In the genomic region with DNA sequence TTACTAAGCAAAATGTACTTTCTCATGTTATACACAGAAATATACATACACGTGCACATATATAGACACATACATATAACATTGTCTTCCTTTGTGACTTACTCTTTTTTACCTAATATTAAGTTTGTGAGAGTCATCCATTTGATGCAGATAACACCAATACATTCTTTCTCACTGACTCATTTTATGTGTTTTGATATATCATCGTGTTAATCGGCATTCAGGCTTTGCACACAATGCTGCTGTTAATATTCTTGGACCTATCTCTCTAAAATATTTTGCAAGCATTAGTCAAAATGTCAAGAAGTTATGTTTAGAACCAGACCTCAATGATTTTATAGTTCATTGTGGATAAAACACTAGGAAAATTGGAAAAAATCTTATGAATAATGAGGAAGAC, we compare ENCODE assay signal across 17 cellular contexts.
DNase-seq lines count a peak whose midpoint lies in the region; ATAC-seq, FAIRE-seq and TF ChIP-seq lines count a peak whose summit lies in the region.
"Had no signal": no experiment of that assay in that cellular context is flagged by ENCODE, and none has a peak within 500 bp of the region (broad histone marks: within the 10 kb centered on the region; RNA-seq: fewer than 3 reads in every experiment).

No MANE protein-coding gene starts in this region.

- peaks cover 5% of the 10 kb centered on the region for H3K9me3 Mint-ChIP-seq in astrocyte (ENCODE audit: unreplicated experiment)
- H3K9me3 Mint-ChIP-seq: CD8-positive, alpha-beta T cell had no signal

- H3K27ac Mint-ChIP-seq in astrocyte (ENCODE audit: unreplicated experiment), result no peak overlapping the region
- H3K27ac Mint-ChIP-seq: B cell; CD8-positive, alpha-beta T cell had no signal

- DNase-seq in AG09309 (ENCODE audit: low read depth), result peak; percentile 10
- DNase-seq in HS-27A (ENCODE audit: low read depth), result peak; percentile 14
- DNase-seq in astrocyte (ENCODE audit: low read depth), result peak; percentile 79
- DNase-seq in fibroblast of the aortic adventitia (ENCODE audit: low read depth), result peak; percentile 61
- no peak for DNase-seq in heart left ventricle
- DNase-seq in HCEC 1CT, result no peak
- no peak for DNase-seq in ascending aorta (ENCODE audit: low spot score in 2 of 2)
- no peak for DNase-seq in NCI-H524 treated with DMSO at 0.1 percent for 48 hours (lab: John Stamatoyannopoulos, UW)
- DNase-seq: Calu3; CD8-positive, alpha-beta T cell; DMS79 treated with DMSO at 0.1 percent for 48 hours; GOT3; H7 had no signal

- H3K27me3 ChIP-seq in astrocyte (ENCODE audit: insufficient read depth, low read length) (no peaks in the 10 kb centered on the region), heart left ventricle (no peaks in the 10 kb centered on the region), ascending aorta (no peaks in the 10 kb centered on the region)
- H3K27me3 ChIP-seq: BLaER1 treated with 17β-estradiol and CSF1 and Interleukin-3, amounts not matched to agents 10 nM and 100 nM had no signal

- no peak for ATAC-seq in heart left ventricle
- ATAC-seq: A549; CD8-positive, alpha-beta T cell; GM12878 had no signal

- H4K20me1 ChIP-seq in astrocyte (ENCODE audit: insufficient read depth, low read length), result no peaks in the 10 kb centered on the region
- H4K20me1 ChIP-seq: BLaER1 treated with 17β-estradiol and CSF1 and Interleukin-3, amounts not matched to agents 10 nM and 100 nM had no signal

- no peak for TF ChIP-seq POLR2A in heart left ventricle (IDR thresholded peaks at IDR 0.05)

- H3K4me1 ChIP-seq in astrocyte (ENCODE audit: insufficient read depth, low read length), result no peaks in the 10 kb centered on the region
- H3K4me1 ChIP-seq in heart left ventricle, result peaks cover 0 to 2% (median 0%) of the 10 kb centered on the region in 12 donors
- H3K4me1 ChIP-seq in ascending aorta, result no peaks in the 10 kb centered on the region
- H3K4me1 ChIP-seq: A549; BLaER1 treated with 17β-estradiol and CSF1 and Interleukin-3, amounts not matched to agents 10 nM and 100 nM had no signal

- FAIRE-seq in astrocyte (lab: Jason Lieb, UNC), result no peak
- FAIRE-seq: A549, GM12878 had no signal

- H3K36me3 ChIP-seq in astrocyte (ENCODE audit: insufficient read depth, low read length) (no peaks in the 10 kb centered on the region), heart left ventricle (no peaks in the 10 kb centered on the region), ascending aorta (no peaks in the 10 kb centered on the region)
- H3K36me3 ChIP-seq: BLaER1 treated with 17β-estradiol and CSF1 and Interleukin-3, amounts not matched to agents 10 nM and 100 nM had no signal

- H2AFZ ChIP-seq in astrocyte (ENCODE audit: low read depth, low read length), result no peak overlapping the region

- no peak overlapping the region for H3K4me2 ChIP-seq in astrocyte (ENCODE audit: low read length)
- H3K4me2 ChIP-seq: A549; BLaER1 treated with 17β-estradiol and CSF1 and Interleukin-3, amounts not matched to agents 10 nM and 100 nM had no signal

- H3K27ac ChIP-seq in astrocyte (ENCODE audit: low read depth, low read length) (no peak overlapping the region), heart left ventricle (no peak overlapping the region), ascending aorta (no peak overlapping the region)
- H3K27ac ChIP-seq: A549; BLaER1 treated with 17β-estradiol and CSF1 and Interleukin-3, amounts not matched to agents 10 nM and 100 nM had no signal

- no peak overlapping the region for H3K9ac ChIP-seq in astrocyte (ENCODE audit: low read length)
- H3K9ac ChIP-seq: BLaER1 treated with 17β-estradiol and CSF1 and Interleukin-3, amounts not matched to agents 10 nM and 100 nM had no signal

- no peaks in the 10 kb centered on the region for H3K4me1 Mint-ChIP-seq in astrocyte (ENCODE audit: low read depth, unreplicated experiment)
- H3K4me1 Mint-ChIP-seq: B cell had no signal

- H3K79me2 ChIP-seq in astrocyte (ENCODE audit: insufficient read depth, low read length), result no peaks in the 10 kb centered on the region

- intact Hi-C loops in heart left ventricle (cut with DNase I) (no loop called here), ascending aorta (cut with DNase I) (no loop called here)

- H3K36me3 Mint-ChIP-seq in astrocyte (ENCODE audit: low read depth, unreplicated experiment), result no peaks in the 10 kb centered on the region
- H3K36me3 Mint-ChIP-seq: CD8-positive, alpha-beta T cell had no signal

- no peaks in the 10 kb centered on the region for H3K27me3 Mint-ChIP-seq in astrocyte (ENCODE audit: low read depth, unreplicated experiment)

- WGBS in heart left ventricle, 4 donors, result 66 to 72% (median 68%) methylated on average over 3 of the region's 3 CpGs

- no peaks in the 10 kb centered on the region for H3K9me3 ChIP-seq in astrocyte (ENCODE audit: insufficient read depth, low read depth, low read length)
- H3K9me3 ChIP-seq in heart left ventricle, result no peaks in the 10 kb centered on the region
- H3K9me3 ChIP-seq in ascending aorta, result no peaks in the 10 kb centered on the region
- H3K9me3 ChIP-seq: BLaER1 treated with 17β-estradiol and CSF1 and Interleukin-3, amounts not matched to agents 10 nM and 100 nM had no signal

- TF ChIP-seq CTCF in AG09309 (IDR thresholded peaks at IDR 0.05; ENCODE audit: control insufficient read depth, insufficient read depth, low read depth, low read length, missing control alignments) (no peak), astrocyte (IDR thresholded peaks at IDR 0.05; ENCODE audit: insufficient read depth, low read depth, low read length) (no peak), fibroblast of the aortic adventitia (IDR thresholded peaks at IDR 0.05; ENCODE audit: insufficient read depth, low read length) (no peak), heart left ventricle (IDR thresholded peaks at IDR 0.05) (no peak), ascending aorta (IDR thresholded peaks at IDR 0.05) (no peak)

- no peak overlapping the region for H3K4me3 Mint-ChIP-seq in astrocyte (ENCODE audit: unreplicated experiment)
- H3K4me3 Mint-ChIP-seq: B cell; CD8-positive, alpha-beta T cell had no signal

- H3K4me3 ChIP-seq in AG09309 (ENCODE audit: control insufficient read depth, low read depth, low read length), result no peak overlapping the region
- no peak overlapping the region for H3K4me3 ChIP-seq in astrocyte (ENCODE audit: insufficient read depth, low read depth, low read length)
- H3K4me3 ChIP-seq in fibroblast of the aortic adventitia (ENCODE audit: low read depth, low read length), result no peak overlapping the region
- H3K4me3 ChIP-seq in heart left ventricle, result no peak overlapping the region
- no peak overlapping the region for H3K4me3 ChIP-seq in ascending aorta
- H3K4me3 ChIP-seq: A549; BLaER1 treated with 17β-estradiol and CSF1 and Interleukin-3, amounts not matched to agents 10 nM and 100 nM; GM12878 had no signal

Comparison
In these comparisons a context has a peak if more than half of its experiments do, and no peak if none do; other contexts are left out.
1. DNase-seq: peak in AG09309 (single experiment), HS-27A (single experiment), astrocyte (single experiment) and fibroblast of the aortic adventitia (single experiment); none in heart left ventricle (0 of 5), HCEC 1CT (single experiment), ascending aorta (0 of 2) and NCI-H524 treated with DMSO at 0.1 percent for 48 hours (single experiment).